Comparison of ENCODE assay signal across 9 cellular contexts in the genomic region with DNA sequence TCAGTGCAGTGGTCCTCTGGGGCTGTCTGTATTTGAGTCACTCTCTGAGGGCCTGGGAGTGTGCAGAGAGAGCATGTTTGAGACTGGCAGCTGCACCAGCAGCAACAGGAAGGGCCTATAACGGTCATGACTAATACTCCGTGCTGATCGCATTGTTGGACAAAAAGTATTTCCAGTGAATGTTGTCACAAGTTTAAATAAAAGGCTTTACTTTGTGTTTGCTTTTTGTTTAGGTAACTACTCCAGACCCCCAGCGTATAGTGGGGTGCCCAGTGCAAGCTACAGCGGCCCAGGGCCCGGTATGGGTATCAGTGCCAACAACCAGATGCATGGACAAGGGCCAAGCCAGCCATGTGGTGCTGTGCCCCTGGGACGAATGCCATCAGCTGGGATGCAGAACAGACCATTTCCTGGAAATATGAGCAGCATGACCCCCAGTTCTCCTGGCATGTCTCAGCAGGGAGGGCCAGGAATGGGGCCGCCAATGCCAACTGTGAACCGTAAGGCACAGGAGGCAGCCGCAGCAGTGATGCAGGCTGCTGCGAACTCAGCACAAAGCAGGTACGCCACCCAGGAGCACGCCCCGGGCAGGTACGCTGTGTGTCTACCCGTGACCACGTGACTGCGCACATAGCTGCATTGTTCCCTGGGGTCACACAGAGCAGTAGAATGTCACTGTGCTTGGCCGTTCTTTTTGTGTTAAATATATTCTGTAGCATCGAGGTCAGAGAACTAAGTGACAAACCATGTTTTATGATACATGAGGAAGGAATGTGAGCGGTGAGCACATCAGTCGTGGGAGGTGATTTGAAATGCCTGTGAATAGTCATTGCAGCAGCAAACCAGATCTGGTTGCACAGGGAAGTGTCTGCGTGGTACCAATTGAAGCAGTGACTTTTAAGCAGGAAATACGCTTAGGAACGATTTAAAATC.
DNase-seq lines count a peak whose midpoint lies in the region; ATAC-seq and TF ChIP-seq lines count a peak whose summit lies in the region.
"Had no signal": no experiment of that assay in that cellular context is flagged by ENCODE, and none has a peak within 500 bp of the region (broad histone marks: within the 10 kb centered on the region; RNA-seq: fewer than 3 reads in every experiment).

No MANE protein-coding gene starts in this region.

- ATAC-seq in GM19463 (IDR thresholded peaks at IDR 0.05; ENCODE audit: unreplicated experiment) (no peak), HG03280 (IDR thresholded peaks at IDR 0.05; ENCODE audit: unreplicated experiment) (no peak)

- peaks cover 2% of the 10 kb centered on the region for H3K79me2 ChIP-seq in osteoblast (ENCODE audit: insufficient read depth, low read length)

- H4K20me1 ChIP-seq in osteoblast (ENCODE audit: insufficient read depth, low read length) = peaks cover 6% of the 10 kb centered on the region

- peak; percentile 98 for DNase-seq in Daoy (ENCODE audit: low read depth)
- peak; percentile 51 to 71 for DNase-seq in SHP77 (lab: John Stamatoyannopoulos, UW)
- DNase-seq in fibroblast of pulmonary artery (ENCODE audit: low read depth) = peak; percentile 97
- DNase-seq in osteoblast (ENCODE audit: insufficient read length, low spot score, missing footprints) = peak; percentile 100
- DNase-seq in SIG-M5 treated with dmso at 0.1 percent for 504 hours (lab: John Stamatoyannopoulos, UW; ENCODE audit: unreplicated experiment) = no peak
- no peak for DNase-seq in effector CD8-positive, alpha-beta T cell (lab: John Stamatoyannopoulos, UW)

- H3K9me3 ChIP-seq in osteoblast (ENCODE audit: low read depth, low read length) = no peaks in the 10 kb centered on the region

- no peak for TF ChIP-seq CTCF in fibroblast of pulmonary artery (IDR thresholded peaks at IDR 0.05; ENCODE audit: low read length, missing control alignments)
- no peak for TF ChIP-seq CTCF in osteoblast (IDR thresholded peaks at IDR 0.05; ENCODE audit: extremely low read depth, low read depth, low read length)

- H3K4me2 ChIP-seq in osteoblast (ENCODE audit: insufficient read depth, low read length) = peak overlapping the region; percentile 81

- peak overlapping the region; percentile 99 for H3K27ac ChIP-seq in osteoblast (ENCODE audit: low read depth, low read length)
- H3K27ac ChIP-seq: cardiac muscle cell had no signal

- H3K27me3 ChIP-seq in osteoblast (ENCODE audit: insufficient read depth, low read length) = no peaks in the 10 kb centered on the region
- H3K27me3 ChIP-seq: cardiac muscle cell had no signal

- no peaks in the 10 kb centered on the region for H3K36me3 ChIP-seq in osteoblast (ENCODE audit: insufficient read depth, low read length)
- H3K36me3 ChIP-seq: cardiac muscle cell had no signal

- peak overlapping the region; percentile 34 for H2AFZ ChIP-seq in osteoblast (ENCODE audit: low read length)

- H3K4me3 ChIP-seq in fibroblast of pulmonary artery (replicated peaks; ENCODE audit: low read depth, low read length) (peak overlapping the region; percentile 17), osteoblast (ENCODE audit: insufficient read depth, low read length) (peak overlapping the region; percentile 53)
- H3K4me3 ChIP-seq: cardiac muscle cell had no signal

- H3K4me1 ChIP-seq in osteoblast (ENCODE audit: insufficient read depth, low read length) = peaks cover 72% of the 10 kb centered on the region

Comparison
In these comparisons a context has a peak if more than half of its experiments do, and no peak if none do; other contexts are left out.
1. DNase-seq: peak in Daoy (single experiment), SHP77 (2 of 2), fibroblast of pulmonary artery (single experiment) and osteoblast (single experiment); none in SIG-M5 treated with dmso at 0.1 percent for 504 hours (single experiment) and effector CD8-positive, alpha-beta T cell (single experiment).